11 cellular contexts compared by ENCODE assay signal in genomic region chr15:39582977-39583585, GRCh38. TPM values are rescaled to one million over a fixed set of nuclear protein-coding genes. Genes with fewer than 3 reads are reported as not detected.
DNase-seq lines count a peak whose midpoint lies in the region; ATAC-seq and TF ChIP-seq lines count a peak whose summit lies in the region.
"Had no signal": no experiment of that assay in that cellular context is flagged by ENCODE, and none has a peak within 500 bp of the region (broad histone marks: within the 10 kb centered on the region; RNA-seq: fewer than 3 reads in every experiment).

No MANE protein-coding gene starts in this region.

- H4K20me1 ChIP-seq in PC-9 (ENCODE audit: insufficient read depth): no peaks in the 10 kb centered on the region; the same call in 1 of the 2 replicates

- H3K4me2 ChIP-seq in PC-9: peak overlapping the region; percentile 97
- H3K4me2 ChIP-seq: BLaER1 had no signal

- DNase-seq in PC-9 (no peak), fibroblast of mammary gland (ENCODE audit: low read depth) (peak; percentile 18), NCI-H345 (lab: John Stamatoyannopoulos, UW) (no peak), SHP77 treated with DMSO at 0.1 percent for 48 hours (lab: John Stamatoyannopoulos, UW) (no peak)
- DNase-seq: NCI-H2029 had no signal

- BruUV-seq in PC-9 (replicated peaks; lab: Mats Ljungman, UMichigan): no TSS peak

- H3K4me3 ChIP-seq in ACC112 (ENCODE audit: low read depth, low read length) (peak overlapping the region; percentile 82), PC-9 (peak overlapping the region; percentile 70; the same call in 1 of the 2 replicates), fibroblast of mammary gland (ENCODE audit: control insufficient read depth, low read depth, low read length) (peak overlapping the region; percentile 85)
- H3K4me3 ChIP-seq: BLaER1, SK-N-MC had no signal

- H3K9me3 ChIP-seq in PC-9 (ENCODE audit: insufficient read depth, low read depth): no peaks in the 10 kb centered on the region
- H3K9me3 ChIP-seq: BLaER1 had no signal

- H3F3A ChIP-seq in PC-9 (ENCODE audit: insufficient read depth, low read depth): no peaks in the 10 kb centered on the region

- H3K9me2 ChIP-seq in PC-9 (ENCODE audit: insufficient read depth): no peaks in the 10 kb centered on the region

- H3K79me2 ChIP-seq in ACC112 (ENCODE audit: control insufficient read depth, insufficient read depth, low read length, unreplicated experiment): peaks cover 50% of the 10 kb centered on the region
- H3K79me2 ChIP-seq in PC-9 (ENCODE audit: low read depth): peaks cover 20% of the 10 kb centered on the region

- H3K27ac ChIP-seq in ACC112 (ENCODE audit: low read depth, low read length) (peak overlapping the region; percentile 26), PC-9 (no peak overlapping the region)
- H3K27ac ChIP-seq: BLaER1, SK-N-MC had no signal

- H3K4me1 Mint-ChIP-seq in nephron: peaks cover 68% of the 10 kb centered on the region

- H3K27me3 ChIP-seq in ACC112 (ENCODE audit: insufficient read depth, low read length) (no peaks in the 10 kb centered on the region), PC-9 (ENCODE audit: insufficient read depth, low read depth) (no peaks in the 10 kb centered on the region)

- H3K36me3 Mint-ChIP-seq in nephron (ENCODE audit: low read depth): peaks cover 56% of the 10 kb centered on the region

- TF ChIP-seq CTCF in PC-9 (conservative IDR thresholded peaks at IDR 0.05) (no peak), fibroblast of mammary gland (conservative IDR thresholded peaks at IDR 0.05; ENCODE audit: control insufficient read depth, insufficient read depth, low read depth, low read length) (no peak), nephron (IDR thresholded peaks at IDR 0.05; ENCODE audit: unreplicated experiment in 3 of 3) (no peak)

- H3K4me1 ChIP-seq in ACC112 (ENCODE audit: control insufficient read depth, insufficient read depth, low read length, unreplicated experiment) (peaks cover 54% of the 10 kb centered on the region), PC-9 (replicated peaks; ENCODE audit: insufficient read depth) (peaks cover 22% of the 10 kb centered on the region; the same call in 1 of the 2 replicates)

- H3K9me3 Mint-ChIP-seq in nephron: no peaks in the 10 kb centered on the region

- ATAC-seq in GM21717 (IDR thresholded peaks at IDR 0.05; ENCODE audit: unreplicated experiment) (no peak), GM18498 (IDR thresholded peaks at IDR 0.05; ENCODE audit: unreplicated experiment) (no peak)

- peak overlapping the region in 2 of 3 experiments; percentile 5 to 16 for H3K27ac Mint-ChIP-seq in nephron

- H3K36me3 ChIP-seq in ACC112 (ENCODE audit: insufficient read depth, low read length) (peaks cover 57% of the 10 kb centered on the region), PC-9 (ENCODE audit: low read depth) (peaks cover 17% of the 10 kb centered on the region; the same call in 1 of the 2 replicates)
- H3K36me3 ChIP-seq: BLaER1 had no signal

- no peaks in the 10 kb centered on the region for H3K27me3 Mint-ChIP-seq in nephron (ENCODE audit: low read depth)

- CTCF ChIA-PET in PC-9 (lab: Charles Lee): interaction anchor here (0.6 to 2.8 kb wide), 4 partner anchors 58 to 176 kb away, joined by 4 to 12 read pairs (median 6); no protein-coding TSS in a partner anchor

- peak overlapping the region; percentile 89 to 94 (median 91) for H3K4me3 Mint-ChIP-seq in nephron

- H2AFZ ChIP-seq in ACC112 (ENCODE audit: low read length, unreplicated experiment): no peak overlapping the region
- no peak overlapping the region for H2AFZ ChIP-seq in PC-9

- intact Hi-C loops in PC-9 (cut with micrococcal nuclease; ENCODE audit: unreplicated experiment): loop anchor here (5.0 kb wide), 2 partner anchors 174 to 586 kb away; no protein-coding TSS in a partner anchor

- POLR2A ChIA-PET in PC-9 (lab: Charles Lee; ENCODE audit: unreplicated experiment): interaction anchor here (0.5 kb wide), 1 partner anchor 696 kb away, joined by 6 read pairs; no protein-coding TSS in a partner anchor

RNA-seq across cellular contexts. Expression of gene THBS1, which starts 2.2 kb away (rescaled TPM):
- 406 and 512 TPM in 2 replicates for total RNA-seq in PC-9 (2021)
